1 cellular context compared by ENCODE assay signal in the genomic region with DNA sequence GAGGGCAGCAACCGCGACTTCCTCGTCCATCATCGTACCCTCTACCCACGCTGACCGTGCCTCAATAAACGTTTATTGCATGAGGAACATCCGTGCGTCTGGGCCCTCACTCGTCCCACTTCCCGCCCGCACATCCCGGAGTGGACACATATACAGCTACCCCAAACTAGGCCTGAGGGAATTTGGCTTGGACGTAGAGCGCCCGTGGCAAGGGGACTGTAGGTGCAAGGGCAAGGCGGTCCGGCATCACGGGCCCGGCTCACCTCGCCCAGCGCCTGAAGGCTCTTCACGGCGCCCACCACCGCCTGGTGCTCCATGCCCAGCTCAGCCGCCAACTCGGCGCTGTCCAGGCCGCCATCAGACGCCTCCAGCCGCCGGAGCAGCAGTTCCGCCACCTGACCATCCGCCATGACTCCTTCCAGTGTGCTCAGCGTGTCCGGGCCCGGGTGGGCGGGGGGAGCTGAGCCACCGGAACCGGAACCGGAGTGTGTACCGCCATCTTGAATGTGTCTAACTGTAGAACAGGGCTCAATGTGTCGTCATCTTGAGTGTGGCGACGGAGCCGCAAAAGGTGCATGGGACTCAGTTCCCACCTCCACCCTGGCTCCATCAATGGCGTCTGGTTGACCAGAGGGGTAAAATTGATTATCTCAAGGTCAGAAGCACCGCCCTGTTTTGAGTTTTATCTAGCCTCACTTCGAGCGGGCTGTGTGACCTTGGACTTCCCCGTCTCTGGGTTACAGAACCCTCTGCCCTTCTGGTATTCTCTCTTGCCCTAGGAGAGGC.
A peak's percentile ranks its signal among the peaks of the same experiment; 100 is the strongest.
TF ChIP-seq lines count a peak whose summit lies in the region.

A gene (minus strand): TSS at position 425 of the 786 bp plus-strand sequence. CDS start 15 bp downstream, at position 410.

TF ChIP-seq in HepG2, 621 proteins besides CTCF, POLR2A, EP300 and RAD21 (continued from another document):
- TF ChIP-seq, protein P1, sequence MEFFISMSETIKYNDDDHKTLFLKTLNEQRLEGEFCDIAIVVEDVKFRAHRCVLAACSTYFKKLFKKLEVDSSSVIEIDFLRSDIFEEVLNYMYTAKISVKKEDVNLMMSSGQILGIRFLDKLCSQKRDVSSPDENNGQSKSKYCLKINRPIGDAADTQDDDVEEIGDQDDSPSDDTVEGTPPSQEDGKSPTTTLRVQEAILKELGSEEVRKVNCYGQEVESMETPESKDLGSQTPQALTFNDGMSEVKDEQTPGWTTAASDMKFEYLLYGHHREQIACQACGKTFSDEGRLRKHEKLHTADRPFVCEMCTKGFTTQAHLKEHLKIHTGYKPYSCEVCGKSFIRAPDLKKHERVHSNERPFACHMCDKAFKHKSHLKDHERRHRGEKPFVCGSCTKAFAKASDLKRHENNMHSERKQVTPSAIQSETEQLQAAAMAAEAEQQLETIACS (CRISPR knock-in tag; IDR thresholded peaks at IDR 0.05) = no peak
- TF ChIP-seq BORCS8-MEF2B (CRISPR knock-in tag; IDR thresholded peaks at IDR 0.05) (peak; percentile 71), ZNF547 (CRISPR knock-in tag; IDR thresholded peaks at IDR 0.05) (peak; percentile 74; the same call in 1 of the 2 replicates), SMAD3 (CRISPR knock-in tag; IDR thresholded peaks at IDR 0.05) (peak; percentile 49; the same call in 1 of the 2 replicates), PAWR (CRISPR knock-in tag; IDR thresholded peaks at IDR 0.05; ENCODE audit: borderline replicate concordance) (no peak), ZNF160 (CRISPR knock-in tag; IDR thresholded peaks at IDR 0.05) (no peak), IRF2 (CRISPR knock-in tag; IDR thresholded peaks at IDR 0.05) (peak; percentile 89), ZNF44 (CRISPR knock-in tag; IDR thresholded peaks at IDR 0.05) (no peak), ZNF234 (CRISPR knock-in tag; conservative IDR thresholded peaks at IDR 0.05) (no peak), KDM4B (CRISPR knock-in tag; IDR thresholded peaks at IDR 0.05) (peak; percentile 50; the same call in 1 of the 2 replicates), ZNF33A (CRISPR knock-in tag; IDR thresholded peaks at IDR 0.05; ENCODE audit: borderline replicate concordance) (no peak)
- TF ChIP-seq, protein P2, sequence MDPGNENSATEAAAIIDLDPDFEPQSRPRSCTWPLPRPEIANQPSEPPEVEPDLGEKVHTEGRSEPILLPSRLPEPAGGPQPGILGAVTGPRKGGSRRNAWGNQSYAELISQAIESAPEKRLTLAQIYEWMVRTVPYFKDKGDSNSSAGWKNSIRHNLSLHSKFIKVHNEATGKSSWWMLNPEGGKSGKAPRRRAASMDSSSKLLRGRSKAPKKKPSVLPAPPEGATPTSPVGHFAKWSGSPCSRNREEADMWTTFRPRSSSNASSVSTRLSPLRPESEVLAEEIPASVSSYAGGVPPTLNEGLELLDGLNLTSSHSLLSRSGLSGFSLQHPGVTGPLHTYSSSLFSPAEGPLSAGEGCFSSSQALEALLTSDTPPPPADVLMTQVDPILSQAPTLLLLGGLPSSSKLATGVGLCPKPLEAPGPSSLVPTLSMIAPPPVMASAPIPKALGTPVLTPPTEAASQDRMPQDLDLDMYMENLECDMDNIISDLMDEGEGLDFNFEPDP (CRISPR knock-in tag; conservative IDR thresholded peaks at IDR 0.05) = no peak
- TF ChIP-seq, protein P3, sequence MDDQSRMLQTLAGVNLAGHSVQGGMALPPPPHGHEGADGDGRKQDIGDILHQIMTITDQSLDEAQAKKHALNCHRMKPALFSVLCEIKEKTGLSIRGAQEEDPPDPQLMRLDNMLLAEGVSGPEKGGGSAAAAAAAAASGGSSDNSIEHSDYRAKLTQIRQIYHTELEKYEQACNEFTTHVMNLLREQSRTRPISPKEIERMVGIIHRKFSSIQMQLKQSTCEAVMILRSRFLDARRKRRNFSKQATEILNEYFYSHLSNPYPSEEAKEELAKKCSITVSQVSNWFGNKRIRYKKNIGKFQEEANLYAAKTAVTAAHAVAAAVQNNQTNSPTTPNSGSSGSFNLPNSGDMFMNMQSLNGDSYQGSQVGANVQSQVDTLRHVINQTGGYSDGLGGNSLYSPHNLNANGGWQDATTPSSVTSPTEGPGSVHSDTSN (CRISPR knock-in tag; IDR thresholded peaks at IDR 0.05; ENCODE audit: borderline replicate concordance) = no peak
